12 cellular contexts compared by ENCODE assay signal in genomic region chr9:83472221-83472665, GRCh38.
DNase-seq lines count a peak whose midpoint lies in the region; ATAC-seq and TF ChIP-seq lines count a peak whose summit lies in the region.
"Had no signal": no experiment of that assay in that cellular context is flagged by ENCODE, and none has a peak within 500 bp of the region (broad histone marks: within the 10 kb centered on the region; RNA-seq: fewer than 3 reads in every experiment).

No MANE protein-coding gene starts in this region.

- no TSS peak for BruUV-seq in OCI-LY7 (replicated peaks; lab: Mats Ljungman, UMichigan)

- no peaks in the 10 kb centered on the region for H3K9me2 ChIP-seq in OCI-LY7 (ENCODE audit: insufficient read depth, low read length)

- no peaks in the 10 kb centered on the region for H3K79me2 ChIP-seq in OCI-LY7 (ENCODE audit: insufficient read depth, low read depth, low read length)

- POLR2A ChIA-PET in OCI-LY7 (lab: Charles Lee) = no interaction called here

- no peaks in the 10 kb centered on the region for H3K36me3 ChIP-seq in SJSA1
- H3K36me3 ChIP-seq in heart right ventricle = no peaks in the 10 kb centered on the region
- no peaks in the 10 kb centered on the region for H3K36me3 ChIP-seq in OCI-LY7 (ENCODE audit: insufficient read depth, low read length)
- H3K36me3 ChIP-seq: vagina had no signal

- H3K27me3 ChIP-seq in SJSA1 (replicated peaks) (no peaks in the 10 kb centered on the region), heart right ventricle (no peaks in the 10 kb centered on the region)
- H3K27me3 ChIP-seq: vagina had no signal

- CTCF ChIA-PET in OCI-LY7 (lab: Charles Lee; ENCODE audit: unreplicated experiment) = no interaction called here

- DNase-seq in Right ventricle myocardium inferior (ENCODE audit: missing footprints) = no peak
- DNase-seq in cardiac septum (ENCODE audit: low spot score) = no peak
- peak; percentile 68 to 69 for DNase-seq in SJSA1 (ENCODE audit: low read depth in 1 of 2, low spot score in 2 of 2)
- peak; percentile 20 to 24 for DNase-seq in heart right ventricle
- no peak for DNase-seq in OCI-LY7 (ENCODE audit: low spot score)
- no peak for DNase-seq in activated CD4-positive, CD25-positive, alpha-beta regulatory T cell (lab: John Stamatoyannopoulos, UW)
- DNase-seq in posterior cingulate gyrus = no peak
- DNase-seq: activated B cell treated with CpG ODN at 0.5 μM for 24 hours, H9, NCI-H526 treated with DMSO at 0.1 percent for 48 hours had no signal

- WGBS in heart right ventricle, 2 donors = 59 to 71% methylated on average over 4 of the region's 4 CpGs

- no peaks in the 10 kb centered on the region for H3K9me3 ChIP-seq in SJSA1 (replicated peaks)
- peaks cover 0 to 4% (median 0%) of the 10 kb centered on the region in 11 donors for H3K9me3 ChIP-seq in heart right ventricle
- H3K9me3 ChIP-seq in OCI-LY7 (ENCODE audit: low read length) = no peaks in the 10 kb centered on the region
- H3K9me3 ChIP-seq: vagina had no signal

- no peak overlapping the region for H2AFZ ChIP-seq in OCI-LY7 (ENCODE audit: low read length)

- no peak overlapping the region for H3K4me2 ChIP-seq in OCI-LY7 (ENCODE audit: low read length)

- H3K4me3 ChIP-seq in SJSA1 (no peak overlapping the region), heart right ventricle (no peak overlapping the region), OCI-LY7 (ENCODE audit: low read depth, low read length, poor library complexity, severe bottlenecking) (no peak overlapping the region)
- H3K4me3 ChIP-seq: vagina had no signal

- H3K4me1 ChIP-seq in SJSA1 (replicated peaks) (peaks cover 42% of the 10 kb centered on the region), heart right ventricle (peaks cover 0 to 63% (median 40%) of the 10 kb centered on the region in 9 donors), OCI-LY7 (ENCODE audit: insufficient read depth, low read length, poor library complexity, severe bottlenecking) (no peaks in the 10 kb centered on the region)

- intact Hi-C loops in Right ventricle myocardium inferior (cut with DNase I) (loop anchor here (5.0 kb wide), 1 partner anchor 65 kb away; the partner anchor contains the start of gene FRMD3), cardiac septum (cut with DNase I) (no loop called here), heart right ventricle (cut with DNase I) (loop anchor here in 5 of 10 donors (2.0 to 10.0 kb wide), 8 partner anchors 39 to 137 kb away; partner anchors contain the start of gene FRMD3 (in 2 of the 5)), OCI-LY7 (cut with micrococcal nuclease; ENCODE audit: unreplicated experiment) (no loop called here), posterior cingulate gyrus (cut with DNase I) (no loop called here)

- TF ChIP-seq CTCF in heart right ventricle (IDR thresholded peaks at IDR 0.05) = no peak
- no peak for TF ChIP-seq CTCF in OCI-LY7 (conservative IDR thresholded peaks at IDR 0.05; ENCODE audit: low read length)

- ATAC-seq in Right ventricle myocardium inferior (peak; percentile 26), heart right ventricle (peak; percentile 41 to 84 (median 67)), HG02852 (IDR thresholded peaks at IDR 0.05; ENCODE audit: unreplicated experiment) (no peak)

- H3K27ac ChIP-seq in SJSA1 = peak overlapping the region; percentile 82
- H3K27ac ChIP-seq in heart right ventricle = peak overlapping the region in 9 of 10 donors; percentile 40 to 85 (median 74)
- H3K27ac ChIP-seq in OCI-LY7 (ENCODE audit: low read depth, low read length, poor library complexity, severe bottlenecking) = no peak overlapping the region
- H3K27ac ChIP-seq: vagina had no signal

- no peaks in the 10 kb centered on the region for H4K20me1 ChIP-seq in OCI-LY7 (ENCODE audit: insufficient read depth, low read length)

Comparison
In these comparisons a context has a peak if more than half of its experiments do, and no peak if none do; other contexts are left out.
1. DNase-seq: peak in SJSA1 (2 of 2) and heart right ventricle (2 of 2); none in Right ventricle myocardium inferior (single experiment), cardiac septum (single experiment), OCI-LY7 (single experiment), activated CD4-positive, CD25-positive, alpha-beta regulatory T cell (0 of 4) and posterior cingulate gyrus (0 of 10).